8 cellular contexts compared by ENCODE assay signal in the genomic region with DNA sequence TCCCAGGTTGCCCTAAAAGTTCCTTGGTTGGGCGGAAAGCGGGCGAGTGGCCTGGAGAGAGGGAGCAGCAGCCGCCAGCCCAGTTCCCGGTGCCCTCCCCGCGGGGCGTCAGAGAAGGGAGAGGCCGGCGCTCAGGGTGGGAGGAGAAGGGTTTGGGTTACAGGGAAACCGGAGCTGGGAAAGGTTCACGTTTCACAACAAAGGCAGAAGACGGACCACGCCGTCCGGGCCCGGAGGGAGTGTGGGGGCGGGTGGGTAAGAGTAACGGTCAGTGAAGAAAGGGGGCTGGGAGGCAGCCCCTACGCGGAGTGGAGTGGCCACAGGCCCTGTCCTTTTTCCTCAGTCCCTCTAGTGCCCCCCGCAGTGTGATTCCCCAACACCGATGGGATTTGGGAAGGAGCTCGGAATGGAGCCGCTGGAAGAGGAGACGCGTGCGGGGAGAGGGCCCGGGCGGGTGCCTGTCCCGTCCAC. TPM values are rescaled to one million over a fixed set of nuclear protein-coding genes. Genes with fewer than 3 reads are reported as not detected.
DNase-seq lines count a peak whose midpoint lies in the region; ATAC-seq, FAIRE-seq and TF ChIP-seq lines count a peak whose summit lies in the region.

No MANE protein-coding gene starts in this region.

- H4K20me1 ChIP-seq in DND-41 (ENCODE audit: insufficient read depth, low read length), result 0 out of 2 replicates have a peak, but pooled peaks cover 2% of the 10 kb centered on the region

- TF ChIP-seq CTCF in DND-41 (IDR thresholded peaks at IDR 0.05; ENCODE audit: borderline replicate concordance, extremely low read depth, low read length, poor library complexity, severe bottlenecking), result no peak
- TF ChIP-seq CTCF in astrocyte of the spinal cord (IDR thresholded peaks at IDR 0.05; ENCODE audit: low read depth, low read length), result no peak

- H3K4me3 ChIP-seq in DND-41 (ENCODE audit: low read depth in 1 of 2, low read length in 2 of 2) (no peak overlapping the region; a peak in 1 of 4 replicates), astrocyte of the spinal cord (ENCODE audit: low read depth, low read length) (peak overlapping the region; percentile 75), iPS-20b (ENCODE audit: low read length) (peak overlapping the region; percentile 96), small intestine (ENCODE audit: low read depth in 1 of 2, low read length in 2 of 2) (peak overlapping the region; percentile 63 to 68)

- DNase-seq in DND-41 (no peak), M059J (ENCODE audit: low read depth) (peak; percentile 89), astrocyte of the spinal cord (ENCODE audit: low read depth, low spot score) (peak; percentile 88), small intestine (peak; percentile 32)
- no peak for DNase-seq in activated effector memory CD4-positive, alpha-beta T cell treated with anti-CD3 and anti-CD28 coated beads, Interleukin-2, amount 50 U/mL, for 16 hours

- H3K36me3 ChIP-seq in DND-41 (ENCODE audit: insufficient read depth, low read length) (peaks cover 2% of the 10 kb centered on the region; the same call in 1 of the 2 replicates), iPS-20b (ENCODE audit: insufficient read depth, low read depth, low read length) (no peaks in the 10 kb centered on the region), small intestine (ENCODE audit: control insufficient read depth in 2 of 2, insufficient read depth in 2 of 2, low read length in 2 of 2) (no peaks in the 10 kb centered on the region)

- FAIRE-seq in small intestine (lab: Jason Lieb, UNC), result no peak

- no peaks in the 10 kb centered on the region for H3K79me2 ChIP-seq in DND-41 (ENCODE audit: insufficient read depth, low read length)

- 11 to 16% (median 11%) methylated on average over 22 to 31 of the region's 31 CpGs for WGBS in small intestine, 3 donors

- H3K27ac ChIP-seq in DND-41 (ENCODE audit: low read length) (no peak overlapping the region), iPS-20b (ENCODE audit: low read length) (no peak overlapping the region), small intestine (ENCODE audit: low read depth in 1 of 2, low read length in 1 of 2) (peak overlapping the region in 1 of 2 donors; percentile 90)

- no peaks in the 10 kb centered on the region for H3K27me3 ChIP-seq in DND-41 (ENCODE audit: insufficient read depth, low read length, poor library complexity)
- H3K27me3 ChIP-seq in iPS-20b (ENCODE audit: insufficient read depth, low read length), result no peaks in the 10 kb centered on the region; the same call in 1 of the 2 replicates
- peaks cover 0 to 2% of the 10 kb centered on the region in 2 donors for H3K27me3 ChIP-seq in small intestine (ENCODE audit: control insufficient read depth in 2 of 2, insufficient read depth in 2 of 2, low read length in 2 of 2)

- H3K9me3 ChIP-seq in DND-41 (ENCODE audit: insufficient read depth, low read length, severe bottlenecking) (no peaks in the 10 kb centered on the region), iPS-20b (ENCODE audit: insufficient read depth, low read depth, low read length) (no peaks in the 10 kb centered on the region), small intestine (ENCODE audit: control insufficient read depth, low read depth) (no peaks in the 10 kb centered on the region)

- in situ Hi-C loops in astrocyte of the spinal cord (cut with HindIII; ENCODE audit: low sequenced_read_pairs), result no loop called here

- ATAC-seq in DND-41 (ENCODE audit: insufficient read depth, low read depth), result no peak
- ATAC-seq in HG03521 (IDR thresholded peaks at IDR 0.05; ENCODE audit: unreplicated experiment), result no peak
- ATAC-seq in GM19324 (IDR thresholded peaks at IDR 0.05; ENCODE audit: low FRiP score, unreplicated experiment), result no peak

- no peak overlapping the region for H2AFZ ChIP-seq in DND-41 (ENCODE audit: low read depth, low read length)

- peak overlapping the region; percentile 86 for H3K4me2 ChIP-seq in DND-41 (ENCODE audit: insufficient read depth, low read length)

- H3K4me1 ChIP-seq in DND-41 (ENCODE audit: insufficient read depth, low read length), result peaks cover 26% of the 10 kb centered on the region
- peaks cover 16% of the 10 kb centered on the region; the same call in 1 of the 2 replicates for H3K4me1 ChIP-seq in iPS-20b (ENCODE audit: insufficient read depth, low read length)
- peaks cover 0 to 5% of the 10 kb centered on the region in 2 donors for H3K4me1 ChIP-seq in small intestine (ENCODE audit: control insufficient read depth in 2 of 2, insufficient read depth in 1 of 2, low read depth in 1 of 2, low read length in 1 of 2)

- H3K9ac ChIP-seq in DND-41 (ENCODE audit: low read depth, low read length), result peak overlapping the region; percentile 77; the same call in 1 of the 2 replicates
- H3K9ac ChIP-seq in iPS-20b (ENCODE audit: low read depth, low read length), result peak overlapping the region; percentile 100; the same call in 1 of the 2 replicates

RNA-seq across cellular contexts. Expression of gene SIX5, which starts 1.6 kb away (rescaled TPM):
- 8.7 and 14.8 TPM in 2 replicates for total RNA-seq in M059J (2014; rRNA removed; shearing (Covaris generic))
- 10 to 100 TPM in 1 of 3 donors, 1 to 10 TPM in 2; 1.6 to 12.4 (median 3.5) TPM for polyA plus RNA-seq in small intestine

RNA-seq across cellular contexts. Expression of gene DMPK, which starts 14.8 kb away (rescaled TPM):
- 22.7 and 40.4 TPM in 2 replicates for total RNA-seq in M059J (2014; rRNA removed; shearing (Covaris generic))
- 10 to 100 TPM; 12.7 to 42.2 (median 17.0) TPM for polyA plus RNA-seq in small intestine

RNA-seq across cellular contexts. Expression of gene DMWD, which starts 25.2 kb away (rescaled TPM):
- total RNA-seq in M059J (2014; rRNA removed; shearing (Covaris generic)), result 16.0 and 38.2 TPM in 2 replicates
- polyA plus RNA-seq in small intestine, result 10 to 100 TPM in 1 of 3 donors, 1 to 10 TPM in 2; 4.6 to 20.9 (median 4.9) TPM

RNA-seq across cellular contexts. Expression of gene MEIOSIN, which starts 34.2 kb away (rescaled TPM):
- 0.25 TPM in 1 of 2 replicates, not detected in the other for total RNA-seq in M059J (2014; rRNA removed; shearing (Covaris generic))
- not detected for polyA plus RNA-seq in small intestine

RNA-seq across cellular contexts. Expression of gene FBXO46, which starts 36.7 kb away (rescaled TPM):
- total RNA-seq in M059J (2014; rRNA removed; shearing (Covaris generic)), result 4.4 and 6.9 TPM in 2 replicates
- 1 to 10 TPM; 5.4 to 9.6 (median 9.0) TPM for polyA plus RNA-seq in small intestine

Comparison
In these comparisons a context has a peak if more than half of its experiments do, and no peak if none do; other contexts are left out.
1. DNase-seq: peak in M059J (single experiment), astrocyte of the spinal cord (single experiment) and small intestine (single experiment); none in DND-41 (single experiment) and activated effector memory CD4-positive, alpha-beta T cell treated with anti-CD3 and anti-CD28 coated beads, Interleukin-2, amount 50 U/mL, for 16 hours (single experiment).
2. H3K4me3 ChIP-seq: peak in astrocyte of the spinal cord (single experiment), iPS-20b (single experiment) and small intestine (2 of 2); none in DND-41 (0 of 2).